ENCODE assay signal across 15 cellular contexts in the genomic region with DNA sequence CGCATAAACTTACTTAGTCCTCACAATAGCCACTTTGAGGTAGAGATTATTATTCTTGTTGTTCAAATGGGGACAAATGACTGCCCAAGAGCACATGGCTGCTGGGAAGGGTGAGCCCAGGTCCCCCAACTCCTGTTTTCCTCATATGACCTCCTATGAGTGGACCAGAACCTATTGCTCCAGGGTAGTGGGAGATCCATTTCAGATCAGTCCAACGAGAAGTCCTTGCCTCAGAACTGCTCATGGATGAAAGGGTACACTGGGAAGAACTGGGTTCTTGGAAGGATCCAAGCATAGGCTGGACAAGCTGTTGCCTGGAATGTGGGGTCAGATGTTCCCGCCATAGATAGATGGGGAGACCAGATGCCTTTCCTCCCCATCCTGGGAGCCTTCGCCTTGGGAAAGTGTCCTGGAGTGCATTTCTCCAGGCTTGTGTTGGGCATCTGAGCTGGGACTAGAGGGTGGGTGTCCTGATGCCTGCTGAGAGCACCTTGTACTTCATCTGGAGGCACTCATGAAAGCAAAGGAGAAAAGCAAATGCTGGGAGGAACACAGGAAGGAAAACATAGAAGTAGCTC.
DNase-seq lines count a peak whose midpoint lies in the region; ATAC-seq and TF ChIP-seq lines count a peak whose summit lies in the region.
"Had no signal": no experiment of that assay in that cellular context is flagged by ENCODE, and none has a peak within 500 bp of the region (broad histone marks: within the 10 kb centered on the region; RNA-seq: fewer than 3 reads in every experiment).

No MANE protein-coding gene starts in this region.

- H3K79me1 ChIP-seq in mesendoderm (ENCODE audit: low read length): no peaks in the 10 kb centered on the region

- no peaks in the 10 kb centered on the region for H3K9me3 Mint-ChIP-seq in GM23338
- H3K9me3 Mint-ChIP-seq: CD8-positive, alpha-beta memory T cell had no signal

- no peak overlapping the region for H3K56ac ChIP-seq in mesendoderm (ENCODE audit: low read length)

- no peak overlapping the region for H3K4me2 ChIP-seq in GM23338
- H3K4me2 ChIP-seq in smooth muscle cell: no peak overlapping the region
- no peak overlapping the region for H3K4me2 ChIP-seq in mesendoderm (ENCODE audit: low read length)

- H3K36me3 ChIP-seq in GM23338 (ENCODE audit: insufficient read depth) (no peaks in the 10 kb centered on the region), esophagus muscularis mucosa (no peaks in the 10 kb centered on the region), smooth muscle cell (ENCODE audit: low read depth) (no peaks in the 10 kb centered on the region), mesendoderm (ENCODE audit: control insufficient read depth, insufficient read depth, low read length) (no peaks in the 10 kb centered on the region)

- H4K20me1 ChIP-seq in GM23338 (replicated peaks; ENCODE audit: insufficient read depth) (no peaks in the 10 kb centered on the region), smooth muscle cell (ENCODE audit: low read depth) (no peaks in the 10 kb centered on the region)

- no peak for TF ChIP-seq EP300 in esophagus muscularis mucosa (IDR thresholded peaks at IDR 0.05)

- no peak overlapping the region for H4K8ac ChIP-seq in mesendoderm (ENCODE audit: low read depth, low read length)

- H3F3A ChIP-seq in GM23338 (replicated peaks; ENCODE audit: low read depth) (no peaks in the 10 kb centered on the region), smooth muscle cell (ENCODE audit: low read depth) (no peaks in the 10 kb centered on the region)

- H3K4me1 ChIP-seq in GM23338 (ENCODE audit: insufficient read depth) (no peaks in the 10 kb centered on the region), esophagus muscularis mucosa (no peaks in the 10 kb centered on the region), smooth muscle cell (ENCODE audit: low read depth) (no peaks in the 10 kb centered on the region), mesendoderm (ENCODE audit: control insufficient read depth, low read depth, low read length) (peaks cover 2% of the 10 kb centered on the region)

- no peak overlapping the region for H3K4ac ChIP-seq in mesendoderm (ENCODE audit: low read depth, low read length)

- H3K27me3 Mint-ChIP-seq in GM23338 (ENCODE audit: insufficient read depth, low read depth, poor library complexity): peaks cover 15% of the 10 kb centered on the region

- H3K27ac ChIP-seq in GM23338 (ENCODE audit: low read depth) (no peak overlapping the region), esophagus muscularis mucosa (replicated peaks in 1 of 4) (no peak overlapping the region), smooth muscle cell (ENCODE audit: low read depth) (peak overlapping the region; percentile 42), mesendoderm (ENCODE audit: low read depth, low read length) (no peak overlapping the region)

- H3K27me3 ChIP-seq in GM23338 (ENCODE audit: insufficient read depth) (no peaks in the 10 kb centered on the region), esophagus muscularis mucosa (peaks cover 0 to 20% (median 0%) of the 10 kb centered on the region in 4 donors), smooth muscle cell (ENCODE audit: low read depth) (no peaks in the 10 kb centered on the region), mesendoderm (ENCODE audit: insufficient read depth, low read length, poor library complexity) (no peaks in the 10 kb centered on the region)

- TF ChIP-seq CTCF in GM23338 (conservative IDR thresholded peaks at IDR 0.05; ENCODE audit: low read depth in 2 of 2) (no peak), esophagus muscularis mucosa (IDR thresholded peaks at IDR 0.05) (no peak), smooth muscle cell (IDR thresholded peaks at IDR 0.05; ENCODE audit: borderline replicate concordance, insufficient read depth, poor library complexity, severe bottlenecking) (no peak), GM13977 (IDR thresholded peaks at IDR 0.05; ENCODE audit: extremely low read depth, insufficient read depth, missing control alignments) (no peak)

- H3K36me3 Mint-ChIP-seq in GM23338 (ENCODE audit: low read depth): no peaks in the 10 kb centered on the region
- H3K36me3 Mint-ChIP-seq: CD8-positive, alpha-beta memory T cell had no signal

- 0 out of 2 replicates have a peak overlapping the region, but pooled peaks have one; percentile 40 for H3K27ac Mint-ChIP-seq in GM23338

- ATAC-seq in GM23338: no peak
- ATAC-seq: Panc1 had no signal

- no peak for TF ChIP-seq POLR2A in esophagus muscularis mucosa (IDR thresholded peaks at IDR 0.05; ENCODE audit: low read depth)

- intact Hi-C loops in esophagus muscularis mucosa (cut with DNase I): no loop called here

- H3K79me2 ChIP-seq in GM23338 (replicated peaks; ENCODE audit: insufficient read depth): no peaks in the 10 kb centered on the region
- H3K79me2 ChIP-seq in smooth muscle cell (ENCODE audit: low read depth): no peaks in the 10 kb centered on the region
- no peaks in the 10 kb centered on the region for H3K79me2 ChIP-seq in mesendoderm (ENCODE audit: control insufficient read depth, insufficient read depth, low read length)

- no peak overlapping the region for H2BK120ac ChIP-seq in mesendoderm (ENCODE audit: low read depth, low read length)

- no peak overlapping the region for H2AK5ac ChIP-seq in mesendoderm (ENCODE audit: low read length)

- H3K9me2 ChIP-seq in GM23338 (ENCODE audit: insufficient read depth): no peaks in the 10 kb centered on the region

- peaks cover 14% of the 10 kb centered on the region for H3K4me1 Mint-ChIP-seq in GM23338
- H3K4me1 Mint-ChIP-seq: CD8-positive, alpha-beta memory T cell had no signal

- H3K9ac ChIP-seq in smooth muscle cell (ENCODE audit: low read depth) (no peak overlapping the region), mesendoderm (ENCODE audit: low read length) (no peak overlapping the region)

- H3K4me3 Mint-ChIP-seq in GM23338: no peak overlapping the region
- H3K4me3 Mint-ChIP-seq: CD8-positive, alpha-beta memory T cell had no signal

- DNase-seq in D341Med (ENCODE audit: low spot score) (peak; percentile 5), GM23338 (ENCODE audit: low spot score) (no peak), esophagus muscularis mucosa (ENCODE audit: extremely low spot score) (peak; percentile 90), smooth muscle cell (lab: John Stamatoyannopoulos, UW; ENCODE audit: unreplicated experiment) (no peak), mesendoderm (no peak), GM13977 (ENCODE audit: low spot score) (no peak), retina (no peak)
- DNase-seq: C1 segment of cervical spinal cord; CD8-positive, alpha-beta memory T cell; GOT3; MM.1S; NCI-H1105; NCI-H2081 treated with DMSO at 0.1 percent for 48 hours; NCI-H446 treated with DMSO at 0.1 percent for 48 hours had no signal

- H3K18ac ChIP-seq in mesendoderm (ENCODE audit: low read length): no peak overlapping the region

- H2BK5ac ChIP-seq in mesendoderm (ENCODE audit: low read length): no peak overlapping the region

- 66% methylated on average over 2 of the region's 4 CpGs for WGBS in esophagus muscularis mucosa
- 91% methylated on average over 4 of the region's 4 CpGs for WGBS in smooth muscle cell (ENCODE audit: low lambda C conversion rate)
- no CpG with 5 or more reads among the region's 4 CpGs for WGBS in mesendoderm (ENCODE audit: extremely low coverage, insufficient coverage, low lambda C conversion rate)

- H4K5ac ChIP-seq in mesendoderm (ENCODE audit: low read length): no peak overlapping the region

- H3K23ac ChIP-seq in mesendoderm (ENCODE audit: low read length): no peak overlapping the region

- no peak overlapping the region for H2AFZ ChIP-seq in GM23338
- no peak overlapping the region for H2AFZ ChIP-seq in smooth muscle cell (ENCODE audit: low read depth)

- in situ Hi-C loops in GM13977 (cut with MboI; ENCODE audit: low pct_unique_long_range_greater_than_20kb, low sequenced_read_pairs, unreplicated experiment): no loop called here

- H2BK15ac ChIP-seq in mesendoderm (replicated peaks; ENCODE audit: low read depth): no peak overlapping the region

- H3K9me3 ChIP-seq in esophagus muscularis mucosa: no peaks in the 10 kb centered on the region
- H3K9me3 ChIP-seq in smooth muscle cell (replicated peaks; ENCODE audit: low read depth): no peaks in the 10 kb centered on the region

- no peak overlapping the region for H3K4me3 ChIP-seq in GM23338
- no peak overlapping the region for H3K4me3 ChIP-seq in esophagus muscularis mucosa
- no peak overlapping the region for H3K4me3 ChIP-seq in smooth muscle cell
- H3K4me3 ChIP-seq in mesendoderm (ENCODE audit: low read length): no peak overlapping the region

TF ChIP-seq in GM23338, 12 proteins besides CTCF, POLR2A, EP300 and RAD21 (continues in another document):
- TF ChIP-seq NANOG (IDR thresholded peaks at IDR 0.05; ENCODE audit: borderline replicate concordance): no peak
- TF ChIP-seq EZH2 (IDR thresholded peaks at IDR 0.05; ENCODE audit: low read depth, unreplicated experiment): no peak
- no peak for TF ChIP-seq STAT1 (IDR thresholded peaks at IDR 0.05; ENCODE audit: unreplicated experiment)
- TF ChIP-seq, protein P1, sequence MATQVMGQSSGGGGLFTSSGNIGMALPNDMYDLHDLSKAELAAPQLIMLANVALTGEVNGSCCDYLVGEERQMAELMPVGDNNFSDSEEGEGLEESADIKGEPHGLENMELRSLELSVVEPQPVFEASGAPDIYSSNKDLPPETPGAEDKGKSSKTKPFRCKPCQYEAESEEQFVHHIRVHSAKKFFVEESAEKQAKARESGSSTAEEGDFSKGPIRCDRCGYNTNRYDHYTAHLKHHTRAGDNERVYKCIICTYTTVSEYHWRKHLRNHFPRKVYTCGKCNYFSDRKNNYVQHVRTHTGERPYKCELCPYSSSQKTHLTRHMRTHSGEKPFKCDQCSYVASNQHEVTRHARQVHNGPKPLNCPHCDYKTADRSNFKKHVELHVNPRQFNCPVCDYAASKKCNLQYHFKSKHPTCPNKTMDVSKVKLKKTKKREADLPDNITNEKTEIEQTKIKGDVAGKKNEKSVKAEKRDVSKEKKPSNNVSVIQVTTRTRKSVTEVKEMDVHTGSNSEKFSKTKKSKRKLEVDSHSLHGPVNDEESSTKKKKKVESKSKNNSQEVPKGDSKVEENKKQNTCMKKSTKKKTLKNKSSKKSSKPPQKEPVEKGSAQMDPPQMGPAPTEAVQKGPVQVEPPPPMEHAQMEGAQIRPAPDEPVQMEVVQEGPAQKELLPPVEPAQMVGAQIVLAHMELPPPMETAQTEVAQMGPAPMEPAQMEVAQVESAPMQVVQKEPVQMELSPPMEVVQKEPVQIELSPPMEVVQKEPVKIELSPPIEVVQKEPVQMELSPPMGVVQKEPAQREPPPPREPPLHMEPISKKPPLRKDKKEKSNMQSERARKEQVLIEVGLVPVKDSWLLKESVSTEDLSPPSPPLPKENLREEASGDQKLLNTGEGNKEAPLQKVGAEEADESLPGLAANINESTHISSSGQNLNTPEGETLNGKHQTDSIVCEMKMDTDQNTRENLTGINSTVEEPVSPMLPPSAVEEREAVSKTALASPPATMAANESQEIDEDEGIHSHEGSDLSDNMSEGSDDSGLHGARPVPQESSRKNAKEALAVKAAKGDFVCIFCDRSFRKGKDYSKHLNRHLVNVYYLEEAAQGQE (IDR thresholded peaks at IDR 0.05; ENCODE audit: unreplicated experiment): no peak
- no peak for TF ChIP-seq CREB1 (CRISPR knock-in tag; IDR thresholded peaks at IDR 0.05; ENCODE audit: low read depth)

Comparison
In these comparisons a context has a peak if more than half of its experiments do, and no peak if none do; other contexts are left out.
1. DNase-seq: peak in D341Med (single experiment) and esophagus muscularis mucosa (single experiment); none in GM23338 (single experiment), smooth muscle cell (single experiment), mesendoderm (single experiment), GM13977 (single experiment) and retina (single experiment).